In the genomic region with DNA sequence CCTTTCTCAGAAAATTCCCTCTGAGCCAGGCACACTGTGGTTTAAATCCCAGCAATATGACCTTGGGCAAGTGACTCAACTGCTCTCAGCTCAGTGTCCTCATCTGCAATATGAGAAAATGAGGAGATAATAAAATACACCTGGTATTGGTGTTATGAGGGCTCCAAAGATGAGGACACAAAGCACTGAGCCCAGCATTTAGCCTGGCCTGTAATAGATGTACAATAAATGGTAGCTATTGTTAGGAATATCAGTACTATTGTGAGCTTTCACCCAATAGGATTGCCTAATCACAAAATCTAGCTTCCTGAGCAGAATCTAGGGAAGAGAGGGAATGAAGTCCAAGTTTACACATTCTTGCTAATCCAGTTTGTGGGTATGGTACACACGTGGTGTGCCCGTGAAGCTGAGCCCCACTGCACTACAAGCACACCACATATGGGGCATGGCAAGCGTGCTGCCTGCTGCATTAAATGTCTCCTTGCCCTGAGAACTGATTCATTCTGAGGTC, we compare ENCODE assay signal across 1 cellular context.
A peak's percentile ranks its signal among the peaks of the same experiment; 100 is the strongest.
TF ChIP-seq lines count a peak whose summit lies in the region.

No MANE protein-coding gene starts in this region.

TF ChIP-seq in HepG2, 621 proteins besides CTCF, POLR2A, EP300 and RAD21 (continued from another document and continues in another):
- TF ChIP-seq, protein P1, sequence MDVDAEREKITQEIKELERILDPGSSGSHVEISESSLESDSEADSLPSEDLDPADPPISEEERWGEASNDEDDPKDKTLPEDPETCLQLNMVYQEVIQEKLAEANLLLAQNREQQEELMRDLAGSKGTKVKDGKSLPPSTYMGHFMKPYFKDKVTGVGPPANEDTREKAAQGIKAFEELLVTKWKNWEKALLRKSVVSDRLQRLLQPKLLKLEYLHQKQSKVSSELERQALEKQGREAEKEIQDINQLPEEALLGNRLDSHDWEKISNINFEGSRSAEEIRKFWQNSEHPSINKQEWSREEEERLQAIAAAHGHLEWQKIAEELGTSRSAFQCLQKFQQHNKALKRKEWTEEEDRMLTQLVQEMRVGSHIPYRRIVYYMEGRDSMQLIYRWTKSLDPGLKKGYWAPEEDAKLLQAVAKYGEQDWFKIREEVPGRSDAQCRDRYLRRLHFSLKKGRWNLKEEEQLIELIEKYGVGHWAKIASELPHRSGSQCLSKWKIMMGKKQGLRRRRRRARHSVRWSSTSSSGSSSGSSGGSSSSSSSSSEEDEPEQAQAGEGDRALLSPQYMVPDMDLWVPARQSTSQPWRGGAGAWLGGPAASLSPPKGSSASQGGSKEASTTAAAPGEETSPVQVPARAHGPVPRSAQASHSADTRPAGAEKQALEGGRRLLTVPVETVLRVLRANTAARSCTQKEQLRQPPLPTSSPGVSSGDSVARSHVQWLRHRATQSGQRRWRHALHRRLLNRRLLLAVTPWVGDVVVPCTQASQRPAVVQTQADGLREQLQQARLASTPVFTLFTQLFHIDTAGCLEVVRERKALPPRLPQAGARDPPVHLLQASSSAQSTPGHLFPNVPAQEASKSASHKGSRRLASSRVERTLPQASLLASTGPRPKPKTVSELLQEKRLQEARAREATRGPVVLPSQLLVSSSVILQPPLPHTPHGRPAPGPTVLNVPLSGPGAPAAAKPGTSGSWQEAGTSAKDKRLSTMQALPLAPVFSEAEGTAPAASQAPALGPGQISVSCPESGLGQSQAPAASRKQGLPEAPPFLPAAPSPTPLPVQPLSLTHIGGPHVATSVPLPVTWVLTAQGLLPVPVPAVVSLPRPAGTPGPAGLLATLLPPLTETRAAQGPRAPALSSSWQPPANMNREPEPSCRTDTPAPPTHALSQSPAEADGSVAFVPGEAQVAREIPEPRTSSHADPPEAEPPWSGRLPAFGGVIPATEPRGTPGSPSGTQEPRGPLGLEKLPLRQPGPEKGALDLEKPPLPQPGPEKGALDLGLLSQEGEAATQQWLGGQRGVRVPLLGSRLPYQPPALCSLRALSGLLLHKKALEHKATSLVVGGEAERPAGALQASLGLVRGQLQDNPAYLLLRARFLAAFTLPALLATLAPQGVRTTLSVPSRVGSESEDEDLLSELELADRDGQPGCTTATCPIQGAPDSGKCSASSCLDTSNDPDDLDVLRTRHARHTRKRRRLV (CRISPR knock-in tag; IDR thresholded peaks at IDR 0.05), result no peak
- TF ChIP-seq RFX3 (CRISPR knock-in tag; IDR thresholded peaks at IDR 0.05) (no peak), ZNF572 (CRISPR knock-in tag; IDR thresholded peaks at IDR 0.05) (no peak), ZNF629 (CRISPR knock-in tag; conservative IDR thresholded peaks at IDR 0.05) (peak; percentile 11), FIP1L1 (IDR thresholded peaks at IDR 0.05; ENCODE audit: borderline replicate concordance, insufficient read depth, low read depth, low read length) (no peak), RFXANK (CRISPR knock-in tag; IDR thresholded peaks at IDR 0.05) (no peak), ZNF605 (CRISPR knock-in tag; IDR thresholded peaks at IDR 0.05) (no peak), ZBTB3 (CRISPR knock-in tag; IDR thresholded peaks at IDR 0.05; ENCODE audit: borderline replicate concordance, low read depth) (no peak), RNF2 (conservative IDR thresholded peaks at IDR 0.05; ENCODE audit: low read depth) (no peak), MIER3 (CRISPR knock-in tag; IDR thresholded peaks at IDR 0.05; ENCODE audit: borderline replicate concordance) (peak; percentile 94), ZBTB42 (CRISPR knock-in tag; IDR thresholded peaks at IDR 0.05) (no peak), ZNF543 (CRISPR knock-in tag; IDR thresholded peaks at IDR 0.05) (no peak), GATA4 (IDR thresholded peaks at IDR 0.05; ENCODE audit: borderline replicate concordance, low read depth) (no peak; the same call in 1 of the 2 replicates), ARNT (IDR thresholded peaks at IDR 0.05) (no peak), ZNF772 (CRISPR knock-in tag; IDR thresholded peaks at IDR 0.05) (peak; percentile 63; the same call in 1 of the 2 replicates), SRY (CRISPR knock-in tag; IDR thresholded peaks at IDR 0.05) (no peak), ZNF205 (CRISPR knock-in tag; IDR thresholded peaks at IDR 0.05) (peak; percentile 63; the same call in 1 of the 2 replicates), NCOA5 (CRISPR knock-in tag; IDR thresholded peaks at IDR 0.05) (no peak), ZC3H13 (CRISPR knock-in tag; IDR thresholded peaks at IDR 0.05) (no peak), ZNF563 (CRISPR knock-in tag; IDR thresholded peaks at IDR 0.05) (no peak), EHMT2 (IDR thresholded peaks at IDR 0.05; ENCODE audit: borderline replicate concordance, low read depth, low read length) (peak; percentile 80; the same call in 1 of the 2 replicates), SIX1 (CRISPR knock-in tag; IDR thresholded peaks at IDR 0.05; ENCODE audit: borderline replicate concordance) (no peak), ZNF7 (CRISPR knock-in tag; IDR thresholded peaks at IDR 0.05) (no peak), BORCS8-MEF2B (CRISPR knock-in tag; IDR thresholded peaks at IDR 0.05) (peak; percentile 41; the same call in 1 of the 2 replicates)
- TF ChIP-seq, protein P2, sequence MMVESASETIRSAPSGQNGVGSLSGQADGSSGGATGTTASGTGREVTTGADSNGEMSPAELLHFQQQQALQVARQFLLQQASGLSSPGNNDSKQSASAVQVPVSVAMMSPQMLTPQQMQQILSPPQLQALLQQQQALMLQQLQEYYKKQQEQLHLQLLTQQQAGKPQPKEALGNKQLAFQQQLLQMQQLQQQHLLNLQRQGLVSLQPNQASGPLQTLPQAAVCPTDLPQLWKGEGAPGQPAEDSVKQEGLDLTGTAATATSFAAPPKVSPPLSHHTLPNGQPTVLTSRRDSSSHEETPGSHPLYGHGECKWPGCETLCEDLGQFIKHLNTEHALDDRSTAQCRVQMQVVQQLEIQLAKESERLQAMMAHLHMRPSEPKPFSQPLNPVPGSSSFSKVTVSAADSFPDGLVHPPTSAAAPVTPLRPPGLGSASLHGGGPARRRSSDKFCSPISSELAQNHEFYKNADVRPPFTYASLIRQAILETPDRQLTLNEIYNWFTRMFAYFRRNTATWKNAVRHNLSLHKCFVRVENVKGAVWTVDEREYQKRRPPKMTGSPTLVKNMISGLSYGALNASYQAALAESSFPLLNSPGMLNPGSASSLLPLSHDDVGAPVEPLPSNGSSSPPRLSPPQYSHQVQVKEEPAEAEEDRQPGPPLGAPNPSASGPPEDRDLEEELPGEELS (CRISPR knock-in tag; IDR thresholded peaks at IDR 0.05), result peak; percentile 81
- TF ChIP-seq, protein P3, sequence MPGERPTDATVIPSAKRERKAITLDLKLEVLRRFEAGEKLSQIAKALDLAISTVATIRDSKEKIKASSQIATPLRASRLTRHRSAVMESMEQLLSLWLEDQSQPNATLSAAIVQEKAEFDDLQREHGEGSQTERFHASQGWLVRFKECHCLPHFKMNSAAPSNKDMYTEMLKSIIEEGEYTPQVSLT (CRISPR knock-in tag; IDR thresholded peaks at IDR 0.05; ENCODE audit: borderline replicate concordance, low read depth), result no peak
- TF ChIP-seq, protein P4, sequence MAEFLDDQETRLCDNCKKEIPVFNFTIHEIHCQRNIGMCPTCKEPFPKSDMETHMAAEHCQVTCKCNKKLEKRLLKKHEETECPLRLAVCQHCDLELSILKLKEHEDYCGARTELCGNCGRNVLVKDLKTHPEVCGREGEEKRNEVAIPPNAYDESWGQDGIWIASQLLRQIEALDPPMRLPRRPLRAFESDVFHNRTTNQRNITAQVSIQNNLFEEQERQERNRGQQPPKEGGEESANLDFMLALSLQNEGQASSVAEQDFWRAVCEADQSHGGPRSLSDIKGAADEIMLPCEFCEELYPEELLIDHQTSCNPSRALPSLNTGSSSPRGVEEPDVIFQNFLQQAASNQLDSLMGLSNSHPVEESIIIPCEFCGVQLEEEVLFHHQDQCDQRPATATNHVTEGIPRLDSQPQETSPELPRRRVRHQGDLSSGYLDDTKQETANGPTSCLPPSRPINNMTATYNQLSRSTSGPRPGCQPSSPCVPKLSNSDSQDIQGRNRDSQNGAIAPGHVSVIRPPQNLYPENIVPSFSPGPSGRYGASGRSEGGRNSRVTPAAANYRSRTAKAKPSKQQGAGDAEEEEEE (CRISPR knock-in tag; IDR thresholded peaks at IDR 0.05; ENCODE audit: borderline replicate concordance), result no peak
- TF ChIP-seq, protein P5, sequence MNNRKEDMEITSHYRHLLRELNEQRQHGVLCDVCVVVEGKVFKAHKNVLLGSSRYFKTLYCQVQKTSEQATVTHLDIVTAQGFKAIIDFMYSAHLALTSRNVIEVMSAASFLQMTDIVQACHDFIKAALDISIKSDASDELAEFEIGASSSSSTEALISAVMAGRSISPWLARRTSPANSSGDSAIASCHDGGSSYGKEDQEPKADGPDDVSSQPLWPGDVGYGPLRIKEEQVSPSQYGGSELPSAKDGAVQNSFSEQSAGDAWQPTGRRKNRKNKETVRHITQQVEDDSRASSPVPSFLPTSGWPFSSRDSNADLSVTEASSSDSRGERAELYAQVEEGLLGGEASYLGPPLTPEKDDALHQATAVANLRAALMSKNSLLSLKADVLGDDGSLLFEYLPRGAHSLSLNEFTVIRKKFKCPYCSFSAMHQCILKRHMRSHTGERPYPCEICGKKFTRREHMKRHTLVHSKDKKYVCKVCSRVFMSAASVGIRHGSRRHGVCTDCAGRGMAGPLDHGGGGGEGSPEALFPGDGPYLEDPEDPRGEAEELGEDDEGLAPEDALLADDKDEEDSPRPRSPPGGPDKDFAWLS (CRISPR knock-in tag; IDR thresholded peaks at IDR 0.05; ENCODE audit: borderline replicate concordance), result no peak
- TF ChIP-seq, protein P6, sequence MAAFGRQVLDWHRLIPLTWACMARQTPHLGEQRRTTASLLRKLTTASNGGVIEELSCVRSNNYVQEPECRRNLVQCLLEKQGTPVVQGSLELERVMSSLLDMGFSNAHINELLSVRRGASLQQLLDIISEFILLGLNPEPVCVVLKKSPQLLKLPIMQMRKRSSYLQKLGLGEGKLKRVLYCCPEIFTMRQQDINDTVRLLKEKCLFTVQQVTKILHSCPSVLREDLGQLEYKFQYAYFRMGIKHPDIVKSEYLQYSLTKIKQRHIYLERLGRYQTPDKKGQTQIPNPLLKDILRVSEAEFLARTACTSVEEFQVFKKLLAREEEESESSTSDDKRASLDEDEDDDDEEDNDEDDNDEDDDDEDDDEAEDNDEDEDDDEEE (CRISPR knock-in tag; IDR thresholded peaks at IDR 0.05), result no peak
- TF ChIP-seq, protein P7, sequence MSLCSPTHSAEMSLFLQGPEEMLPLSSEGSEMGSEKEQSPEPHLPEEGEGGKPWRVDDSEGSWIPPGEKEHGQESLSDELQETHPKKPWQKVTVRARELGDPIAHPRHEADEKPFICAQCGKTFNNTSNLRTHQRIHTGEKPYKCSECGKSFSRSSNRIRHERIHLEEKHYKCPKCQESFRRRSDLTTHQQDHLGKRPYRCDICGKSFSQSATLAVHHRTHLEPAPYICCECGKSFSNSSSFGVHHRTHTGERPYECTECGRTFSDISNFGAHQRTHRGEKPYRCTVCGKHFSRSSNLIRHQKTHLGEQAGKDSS (CRISPR knock-in tag; IDR thresholded peaks at IDR 0.05; ENCODE audit: borderline replicate concordance, low read depth), result no peak
- TF ChIP-seq, protein P8, sequence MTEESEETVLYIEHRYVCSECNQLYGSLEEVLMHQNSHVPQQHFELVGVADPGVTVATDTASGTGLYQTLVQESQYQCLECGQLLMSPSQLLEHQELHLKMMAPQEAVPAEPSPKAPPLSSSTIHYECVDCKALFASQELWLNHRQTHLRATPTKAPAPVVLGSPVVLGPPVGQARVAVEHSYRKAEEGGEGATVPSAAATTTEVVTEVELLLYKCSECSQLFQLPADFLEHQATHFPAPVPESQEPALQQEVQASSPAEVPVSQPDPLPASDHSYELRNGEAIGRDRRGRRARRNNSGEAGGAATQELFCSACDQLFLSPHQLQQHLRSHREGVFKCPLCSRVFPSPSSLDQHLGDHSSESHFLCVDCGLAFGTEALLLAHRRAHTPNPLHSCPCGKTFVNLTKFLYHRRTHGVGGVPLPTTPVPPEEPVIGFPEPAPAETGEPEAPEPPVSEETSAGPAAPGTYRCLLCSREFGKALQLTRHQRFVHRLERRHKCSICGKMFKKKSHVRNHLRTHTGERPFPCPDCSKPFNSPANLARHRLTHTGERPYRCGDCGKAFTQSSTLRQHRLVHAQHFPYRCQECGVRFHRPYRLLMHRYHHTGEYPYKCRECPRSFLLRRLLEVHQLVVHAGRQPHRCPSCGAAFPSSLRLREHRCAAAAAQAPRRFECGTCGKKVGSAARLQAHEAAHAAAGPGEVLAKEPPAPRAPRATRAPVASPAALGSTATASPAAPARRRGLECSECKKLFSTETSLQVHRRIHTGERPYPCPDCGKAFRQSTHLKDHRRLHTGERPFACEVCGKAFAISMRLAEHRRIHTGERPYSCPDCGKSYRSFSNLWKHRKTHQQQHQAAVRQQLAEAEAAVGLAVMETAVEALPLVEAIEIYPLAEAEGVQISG (CRISPR knock-in tag; IDR thresholded peaks at IDR 0.05), result peak; percentile 58; the same call in 1 of the 2 replicates
- TF ChIP-seq, protein P9, sequence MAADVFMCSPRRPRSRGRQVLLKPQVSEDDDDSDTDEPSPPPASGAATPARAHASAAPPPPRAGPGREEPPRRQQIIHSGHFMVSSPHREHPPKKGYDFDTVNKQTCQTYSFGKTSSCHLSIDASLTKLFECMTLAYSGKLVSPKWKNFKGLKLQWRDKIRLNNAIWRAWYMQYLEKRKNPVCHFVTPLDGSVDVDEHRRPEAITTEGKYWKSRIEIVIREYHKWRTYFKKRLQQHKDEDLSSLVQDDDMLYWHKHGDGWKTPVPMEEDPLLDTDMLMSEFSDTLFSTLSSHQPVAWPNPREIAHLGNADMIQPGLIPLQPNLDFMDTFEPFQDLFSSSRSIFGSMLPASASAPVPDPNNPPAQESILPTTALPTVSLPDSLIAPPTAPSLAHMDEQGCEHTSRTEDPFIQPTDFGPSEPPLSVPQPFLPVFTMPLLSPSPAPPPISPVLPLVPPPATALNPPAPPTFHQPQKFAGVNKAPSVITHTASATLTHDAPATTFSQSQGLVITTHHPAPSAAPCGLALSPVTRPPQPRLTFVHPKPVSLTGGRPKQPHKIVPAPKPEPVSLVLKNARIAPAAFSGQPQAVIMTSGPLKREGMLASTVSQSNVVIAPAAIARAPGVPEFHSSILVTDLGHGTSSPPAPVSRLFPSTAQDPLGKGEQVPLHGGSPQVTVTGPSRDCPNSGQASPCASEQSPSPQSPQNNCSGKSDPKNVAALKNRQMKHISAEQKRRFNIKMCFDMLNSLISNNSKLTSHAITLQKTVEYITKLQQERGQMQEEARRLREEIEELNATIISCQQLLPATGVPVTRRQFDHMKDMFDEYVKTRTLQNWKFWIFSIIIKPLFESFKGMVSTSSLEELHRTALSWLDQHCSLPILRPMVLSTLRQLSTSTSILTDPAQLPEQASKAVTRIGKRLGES (CRISPR knock-in tag; IDR thresholded peaks at IDR 0.05; ENCODE audit: borderline replicate concordance), result peak; percentile 99
- TF ChIP-seq, protein P10, sequence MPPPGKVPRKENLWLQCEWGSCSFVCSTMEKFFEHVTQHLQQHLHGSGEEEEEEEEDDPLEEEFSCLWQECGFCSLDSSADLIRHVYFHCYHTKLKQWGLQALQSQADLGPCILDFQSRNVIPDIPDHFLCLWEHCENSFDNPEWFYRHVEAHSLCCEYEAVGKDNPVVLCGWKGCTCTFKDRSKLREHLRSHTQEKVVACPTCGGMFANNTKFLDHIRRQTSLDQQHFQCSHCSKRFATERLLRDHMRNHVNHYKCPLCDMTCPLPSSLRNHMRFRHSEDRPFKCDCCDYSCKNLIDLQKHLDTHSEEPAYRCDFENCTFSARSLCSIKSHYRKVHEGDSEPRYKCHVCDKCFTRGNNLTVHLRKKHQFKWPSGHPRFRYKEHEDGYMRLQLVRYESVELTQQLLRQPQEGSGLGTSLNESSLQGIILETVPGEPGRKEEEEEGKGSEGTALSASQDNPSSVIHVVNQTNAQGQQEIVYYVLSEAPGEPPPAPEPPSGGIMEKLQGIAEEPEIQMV (CRISPR knock-in tag; IDR thresholded peaks at IDR 0.05; ENCODE audit: low read depth), result no peak
